8 cellular contexts compared by ENCODE assay signal in the genomic region with DNA sequence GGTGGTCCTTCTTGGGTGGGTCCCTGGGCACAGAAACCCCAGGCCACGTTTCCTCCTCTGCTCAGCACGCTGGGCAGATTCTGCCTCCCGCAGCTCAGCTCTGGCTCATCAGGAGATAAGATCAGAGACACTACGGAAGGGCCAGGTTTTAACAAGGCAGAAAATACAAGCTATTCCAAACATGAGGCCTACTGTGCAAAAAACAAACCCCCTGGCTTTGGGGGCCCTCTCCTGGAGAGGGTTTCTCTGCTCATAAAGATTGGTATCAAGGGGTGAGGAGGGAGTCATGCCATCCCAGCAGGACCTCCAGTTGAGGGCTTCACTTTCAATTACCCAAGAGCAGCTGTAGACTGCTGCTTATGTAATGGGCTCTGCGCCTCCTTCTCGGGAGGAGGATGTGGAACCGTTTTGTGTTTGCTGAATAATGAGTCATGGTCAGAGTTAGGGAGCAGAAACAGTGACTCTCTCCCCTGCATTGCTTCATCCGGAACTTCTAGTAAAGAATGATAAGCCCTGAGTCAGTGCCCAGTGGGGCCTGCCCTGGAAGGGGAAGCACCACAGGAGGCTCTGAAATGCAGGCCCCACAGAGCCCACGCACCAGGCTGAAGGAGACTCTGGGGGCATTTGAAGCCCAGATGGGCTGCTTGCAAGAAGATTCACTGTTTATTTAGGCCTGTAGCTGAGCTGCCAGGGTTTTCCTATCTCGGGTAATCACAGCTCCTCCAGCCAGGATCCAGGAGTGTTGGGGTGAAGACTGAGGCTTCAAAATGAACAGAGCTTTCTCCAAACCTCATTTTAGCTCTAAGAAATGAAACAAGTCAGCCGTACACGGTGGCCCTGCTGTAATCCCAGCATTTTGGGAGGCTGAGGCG.
A peak's percentile ranks its signal among the peaks of the same experiment; 100 is the strongest.
DNase-seq lines count a peak whose midpoint lies in the region; ATAC-seq and TF ChIP-seq lines count a peak whose summit lies in the region.

No MANE protein-coding gene starts in this region.

- H3K9me2 ChIP-seq in SK-N-SH, result no peaks in the 10 kb centered on the region

- H3K79me2 ChIP-seq in SK-N-SH (ENCODE audit: insufficient read depth), result no peaks in the 10 kb centered on the region

- H3K9ac ChIP-seq in SK-N-SH, result peak overlapping the region; percentile 68

- peak overlapping the region; percentile 2 to 98; a peak in 3 of 4 replicates for H3K27ac ChIP-seq in SK-N-SH (ENCODE audit: low read depth in 2 of 2, low read length in 1 of 2)
- H3K27ac ChIP-seq in coronary artery, result peak overlapping the region; percentile 80 to 85
- peak overlapping the region; percentile 5 to 66 (median 41) for H3K27ac ChIP-seq in right lobe of liver

- H3K27me3 ChIP-seq in SK-N-SH (ENCODE audit: insufficient read depth) (no peaks in the 10 kb centered on the region), right lobe of liver (no peaks in the 10 kb centered on the region)

- H3K4me1 ChIP-seq in SK-N-SH (ENCODE audit: control insufficient read depth in 1 of 2, insufficient read depth in 2 of 2, low read depth in 1 of 2, low read length in 1 of 2), result peaks cover 10 to 48% of the 10 kb centered on the region in 2 experiments; a peak in 3 of 4 replicates
- H3K4me1 ChIP-seq in right lobe of liver, result peaks cover 0 to 7% (median 2%) of the 10 kb centered on the region in 4 donors

- H3K9me3 ChIP-seq in SK-N-SH, result no peaks in the 10 kb centered on the region
- no peaks in the 10 kb centered on the region for H3K9me3 ChIP-seq in right lobe of liver

- CTCF ChIA-PET in SK-N-SH (lab: Yijun Ruan, JAX), result interaction anchor here (0.5 to 1.3 kb wide), 4 partner anchors 11 to 377 kb away, joined by 3 to 6 read pairs (median 4); no protein-coding TSS in a partner anchor

- ATAC-seq in GM19372 (IDR thresholded peaks at IDR 0.05; ENCODE audit: low read depth, unreplicated experiment) (peak; percentile 73), HG03432 (IDR thresholded peaks at IDR 0.05; ENCODE audit: unreplicated experiment) (peak; percentile 96), right lobe of liver (peak; percentile 89 to 97 (median 94))

- no peak overlapping the region for H3K4me3 ChIP-seq in SK-N-SH (ENCODE audit: low read depth in 2 of 2, low read length in 1 of 2)
- peak overlapping the region; percentile 3 for H3K4me3 ChIP-seq in coronary artery
- no peak overlapping the region for H3K4me3 ChIP-seq in right lobe of liver

- WGBS in SK-N-SH (ENCODE audit: low lambda C conversion rate), result 23% methylated on average over 10 of the region's 13 CpGs
- WGBS in right lobe of liver (ENCODE audit: insufficient coverage, low coverage, low lambda C conversion rate, missing lambda C conversion rate), result 42% methylated on average over 9 of the region's 13 CpGs

- H2AFZ ChIP-seq in SK-N-SH (ENCODE audit: low read depth), result peak overlapping the region; percentile 88

- DNase-seq in COLO668 (lab: John Stamatoyannopoulos, UW; ENCODE audit: unreplicated experiment) (peak; percentile 40), SK-N-SH (peak; percentile 17), coronary artery (ENCODE audit: low spot score) (peak; percentile 91), right lobe of liver (peak; percentile 53 to 79 (median 68))
- peak; percentile 10 to 21 for DNase-seq in stimulated activated CD4-positive, alpha-beta T cell treated with anti-CD3 and anti-CD28 coated beads, Interleukin-4, amount 100 ng/mL, for 4 hours
- no peak for DNase-seq in NK-92 treated with Interleukin-12 subunit alpha and Interleukin-12 subunit beta, amount 100 ng/mL, for 24 hours (lab: John Stamatoyannopoulos, UW)

- H3F3A ChIP-seq in SK-N-SH (replicated peaks; ENCODE audit: insufficient read depth), result peaks cover 20% of the 10 kb centered on the region

- H3K4me2 ChIP-seq in SK-N-SH, result peak overlapping the region; percentile 60

- H3K36me3 ChIP-seq in SK-N-SH (replicated peaks in 1 of 2; ENCODE audit: control insufficient read depth in 1 of 2, insufficient read depth in 2 of 2, low read length in 1 of 2) (no peaks in the 10 kb centered on the region), right lobe of liver (no peaks in the 10 kb centered on the region)

- TF ChIP-seq CTCF in SK-N-SH (IDR thresholded peaks at IDR 0.05), result peak; percentile 53
- TF ChIP-seq CTCF in coronary artery (IDR thresholded peaks at IDR 0.05), result no peak
- no peak for TF ChIP-seq CTCF in right lobe of liver (IDR thresholded peaks at IDR 0.05)

- peak in 1 of 2 experiments; percentile 94; a peak in 2 of 4 replicates for TF ChIP-seq EP300 in SK-N-SH (IDR thresholded peaks at IDR 0.05; ENCODE audit: borderline replicate concordance in 1 of 2, low read depth in 1 of 2, low read length in 1 of 2)

- POLR2A ChIA-PET in SK-N-SH (lab: Yijun Ruan, JAX), result no interaction called here

- H4K20me1 ChIP-seq in SK-N-SH (ENCODE audit: insufficient read depth), result no peaks in the 10 kb centered on the region

- intact Hi-C loops in right lobe of liver (cut with DNase I), result no loop called here

- peak; percentile 32 for TF ChIP-seq POLR2A in right lobe of liver (IDR thresholded peaks at IDR 0.05)

- peak; percentile 26 for TF ChIP-seq RAD21 in SK-N-SH (IDR thresholded peaks at IDR 0.05; ENCODE audit: low read length)

TF ChIP-seq in SK-N-SH, 30 proteins besides CTCF, POLR2A, EP300 and RAD21 (continues in another document):
- TF ChIP-seq RCOR1 (IDR thresholded peaks at IDR 0.05; ENCODE audit: low read length) (no peak), TAF1 (IDR thresholded peaks at IDR 0.05; ENCODE audit: borderline replicate concordance, low read depth, low read length) (peak; percentile 81; the same call in 1 of the 2 replicates), TEAD4 (IDR thresholded peaks at IDR 0.05; ENCODE audit: borderline replicate concordance, insufficient read depth) (peak; percentile 80; the same call in 1 of the 2 replicates), NRF1 (IDR thresholded peaks at IDR 0.05; ENCODE audit: low read depth, low read length) (no peak), NFIC (IDR thresholded peaks at IDR 0.05; ENCODE audit: borderline replicate concordance) (peak; percentile 73), GATA2 (CRISPR knock-in tag; IDR thresholded peaks at IDR 0.05) (peak; percentile 49), FOSL2 (IDR thresholded peaks at IDR 0.05; ENCODE audit: borderline replicate concordance, low read depth) (peak; percentile 97), MXI1 (IDR thresholded peaks at IDR 0.05; ENCODE audit: low read depth, low read length) (no peak), MEF2A (IDR thresholded peaks at IDR 0.05; ENCODE audit: borderline replicate concordance, low read depth) (0 out of 2 replicates have a peak, but pooled peaks have one; percentile 44), FOXJ3 (CRISPR knock-in tag; IDR thresholded peaks at IDR 0.05) (no peak)
- TF ChIP-seq, protein P1, sequence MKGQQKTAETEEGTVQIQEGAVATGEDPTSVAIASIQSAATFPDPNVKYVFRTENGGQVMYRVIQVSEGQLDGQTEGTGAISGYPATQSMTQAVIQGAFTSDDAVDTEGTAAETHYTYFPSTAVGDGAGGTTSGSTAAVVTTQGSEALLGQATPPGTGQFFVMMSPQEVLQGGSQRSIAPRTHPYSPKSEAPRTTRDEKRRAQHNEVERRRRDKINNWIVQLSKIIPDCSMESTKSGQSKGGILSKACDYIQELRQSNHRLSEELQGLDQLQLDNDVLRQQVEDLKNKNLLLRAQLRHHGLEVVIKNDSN (IDR thresholded peaks at IDR 0.05; ENCODE audit: borderline replicate concordance, low read depth), result no peak; the same call in 1 of the 2 replicates
- TF ChIP-seq, protein P2, sequence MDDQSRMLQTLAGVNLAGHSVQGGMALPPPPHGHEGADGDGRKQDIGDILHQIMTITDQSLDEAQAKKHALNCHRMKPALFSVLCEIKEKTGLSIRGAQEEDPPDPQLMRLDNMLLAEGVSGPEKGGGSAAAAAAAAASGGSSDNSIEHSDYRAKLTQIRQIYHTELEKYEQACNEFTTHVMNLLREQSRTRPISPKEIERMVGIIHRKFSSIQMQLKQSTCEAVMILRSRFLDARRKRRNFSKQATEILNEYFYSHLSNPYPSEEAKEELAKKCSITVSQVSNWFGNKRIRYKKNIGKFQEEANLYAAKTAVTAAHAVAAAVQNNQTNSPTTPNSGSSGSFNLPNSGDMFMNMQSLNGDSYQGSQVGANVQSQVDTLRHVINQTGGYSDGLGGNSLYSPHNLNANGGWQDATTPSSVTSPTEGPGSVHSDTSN (IDR thresholded peaks at IDR 0.05), result peak; percentile 86
- TF ChIP-seq, protein P3, sequence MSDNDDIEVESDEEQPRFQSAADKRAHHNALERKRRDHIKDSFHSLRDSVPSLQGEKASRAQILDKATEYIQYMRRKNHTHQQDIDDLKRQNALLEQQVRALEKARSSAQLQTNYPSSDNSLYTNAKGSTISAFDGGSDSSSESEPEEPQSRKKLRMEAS (IDR thresholded peaks at IDR 0.05; ENCODE audit: low read depth), result peak; percentile 81
- TF ChIP-seq, protein P4, sequence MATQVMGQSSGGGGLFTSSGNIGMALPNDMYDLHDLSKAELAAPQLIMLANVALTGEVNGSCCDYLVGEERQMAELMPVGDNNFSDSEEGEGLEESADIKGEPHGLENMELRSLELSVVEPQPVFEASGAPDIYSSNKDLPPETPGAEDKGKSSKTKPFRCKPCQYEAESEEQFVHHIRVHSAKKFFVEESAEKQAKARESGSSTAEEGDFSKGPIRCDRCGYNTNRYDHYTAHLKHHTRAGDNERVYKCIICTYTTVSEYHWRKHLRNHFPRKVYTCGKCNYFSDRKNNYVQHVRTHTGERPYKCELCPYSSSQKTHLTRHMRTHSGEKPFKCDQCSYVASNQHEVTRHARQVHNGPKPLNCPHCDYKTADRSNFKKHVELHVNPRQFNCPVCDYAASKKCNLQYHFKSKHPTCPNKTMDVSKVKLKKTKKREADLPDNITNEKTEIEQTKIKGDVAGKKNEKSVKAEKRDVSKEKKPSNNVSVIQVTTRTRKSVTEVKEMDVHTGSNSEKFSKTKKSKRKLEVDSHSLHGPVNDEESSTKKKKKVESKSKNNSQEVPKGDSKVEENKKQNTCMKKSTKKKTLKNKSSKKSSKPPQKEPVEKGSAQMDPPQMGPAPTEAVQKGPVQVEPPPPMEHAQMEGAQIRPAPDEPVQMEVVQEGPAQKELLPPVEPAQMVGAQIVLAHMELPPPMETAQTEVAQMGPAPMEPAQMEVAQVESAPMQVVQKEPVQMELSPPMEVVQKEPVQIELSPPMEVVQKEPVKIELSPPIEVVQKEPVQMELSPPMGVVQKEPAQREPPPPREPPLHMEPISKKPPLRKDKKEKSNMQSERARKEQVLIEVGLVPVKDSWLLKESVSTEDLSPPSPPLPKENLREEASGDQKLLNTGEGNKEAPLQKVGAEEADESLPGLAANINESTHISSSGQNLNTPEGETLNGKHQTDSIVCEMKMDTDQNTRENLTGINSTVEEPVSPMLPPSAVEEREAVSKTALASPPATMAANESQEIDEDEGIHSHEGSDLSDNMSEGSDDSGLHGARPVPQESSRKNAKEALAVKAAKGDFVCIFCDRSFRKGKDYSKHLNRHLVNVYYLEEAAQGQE (IDR thresholded peaks at IDR 0.05; ENCODE audit: low read depth, low read length), result no peak
